ENCODE assay signal across 34 cellular contexts in genomic region chr13:45198924-45199323, GRCh38. TPM values are rescaled to one million over a fixed set of nuclear protein-coding genes. Genes with fewer than 3 reads are reported as not detected.
"Had no signal": no experiment of that assay in that cellular context is flagged by ENCODE, and none has a peak within 500 bp of the region (broad histone marks: within the 10 kb centered on the region; RNA-seq: fewer than 3 reads in every experiment).

No MANE protein-coding gene starts in this region.

- FAIRE-seq: small intestine had no signal

- H3K9me3 Mint-ChIP-seq: activated T-cell treated with anti-CD3 and anti-CD28 coated beads, Interleukin-2, amount 50 U/mL, for 72 hours; effector memory CD8-positive, alpha-beta T cell; immature natural killer cell; naive thymus-derived CD4-positive, alpha-beta T cell; stimulated activated effector memory CD8-positive, alpha-beta T cell treated with anti-CD3 and anti-CD28 coated beads, Interleukin-12 subunit alpha, Interleukin-12 subunit beta, amount 100 ng/mL, for 72 hours; stimulated activated naive CD8-positive, alpha-beta T cell treated with anti-CD3 and anti-CD28 coated beads, Interleukin-15, Interleukin-2, amounts not matched to agents 100 ng/mL and 50 ng/mL, for 24 hours; type B pancreatic cell had no signal

- H3K27ac ChIP-seq: body of pancreas, cardiac muscle cell, coronary artery, left lung, ovary, right lobe of liver, thoracic aorta, uterus had no signal

- H3K4me3 Mint-ChIP-seq: activated CD4-positive, alpha-beta T cell treated with anti-CD3 and anti-CD28 coated beads for 36 hours; activated naive CD8-positive, alpha-beta T cell; activated T-cell treated with anti-CD3 and anti-CD28 coated beads, Interleukin-2, amount 50 U/mL, for 72 hours; effector memory CD8-positive, alpha-beta T cell; immature natural killer cell; naive thymus-derived CD4-positive, alpha-beta T cell; stimulated activated effector memory CD8-positive, alpha-beta T cell treated with anti-CD3 and anti-CD28 coated beads, Interleukin-12 subunit alpha, Interleukin-12 subunit beta, amount 100 ng/mL, for 72 hours; stimulated activated naive CD8-positive, alpha-beta T cell treated with anti-CD3 and anti-CD28 coated beads, Interleukin-15, Interleukin-2, amounts not matched to agents 100 ng/mL and 50 ng/mL, for 24 hours; type B pancreatic cell had no signal

- H3K27ac Mint-ChIP-seq: activated T-cell treated with anti-CD3 and anti-CD28 coated beads, Interleukin-2, amount 50 U/mL, for 72 hours; naive thymus-derived CD4-positive, alpha-beta T cell; progenitor cell of endocrine pancreas; stimulated activated effector memory CD8-positive, alpha-beta T cell treated with anti-CD3 and anti-CD28 coated beads, Interleukin-12 subunit alpha, Interleukin-12 subunit beta, amount 100 ng/mL, for 72 hours; stimulated activated naive CD8-positive, alpha-beta T cell treated with anti-CD3 and anti-CD28 coated beads, Interleukin-15, Interleukin-2, amounts not matched to agents 100 ng/mL and 50 ng/mL, for 24 hours; type B pancreatic cell had no signal

- ATAC-seq: activated CD4-positive, alpha-beta T cell treated with anti-CD3 and anti-CD28 coated beads for 36 hours; activated T-cell treated with anti-CD3 and anti-CD28 coated beads, Interleukin-2, amount 50 U/mL, for 72 hours; body of pancreas; effector memory CD8-positive, alpha-beta T cell; left lung; naive thymus-derived CD4-positive, alpha-beta T cell; stimulated activated effector memory CD8-positive, alpha-beta T cell treated with anti-CD3 and anti-CD28 coated beads, Interleukin-12 subunit alpha, Interleukin-12 subunit beta, amount 100 ng/mL, for 72 hours had no signal

- H3K27me3 Mint-ChIP-seq: activated CD4-positive, alpha-beta T cell treated with anti-CD3 and anti-CD28 coated beads for 36 hours; activated naive CD8-positive, alpha-beta T cell; effector memory CD8-positive, alpha-beta T cell; naive thymus-derived CD4-positive, alpha-beta T cell; progenitor cell of endocrine pancreas; stimulated activated naive CD8-positive, alpha-beta T cell treated with anti-CD3 and anti-CD28 coated beads, Interleukin-15, Interleukin-2, amounts not matched to agents 100 ng/mL and 50 ng/mL, for 24 hours; type B pancreatic cell had no signal

- H3K4me1 ChIP-seq: uterus had no signal

- DNase-seq: activated CD4-positive, alpha-beta T cell treated with anti-CD3 and anti-CD28 coated beads for 36 hours; activated CD4-positive, alpha-beta T cell treated with anti-CD3 and anti-CD28 coated beads, Interleukin-2, amount 50 U/mL, for 4 hours; activated CD4-positive, CD25-positive, alpha-beta regulatory T cell; activated effector memory CD4-positive, alpha-beta T cell treated with Interleukin-2 at 50 U/mL for 16 hours; activated naive CD4-positive, alpha-beta T cell treated with Interleukin-2 at 50 U/mL for 16 hours; activated T-cell treated with anti-CD3 and anti-CD28 coated beads for 4 hours; activated T-cell treated with anti-CD3 and anti-CD28 coated beads, Interleukin-2, amount 50 U/mL, for 72 hours; anterior cingulate cortex; body of pancreas; cerebellar nuclear complex; dorsolateral prefrontal cortex; effector memory CD8-positive, alpha-beta T cell; erythroblast; foreskin fibroblast; heart left ventricle; immature natural killer cell; left lung; naive thymus-derived CD4-positive, alpha-beta T cell; ovary; right lobe of liver; small intestine; stimulated activated CD4-positive, alpha-beta T cell treated with anti-CD3 and anti-CD28 coated beads, Interleukin-4, amount 100 ng/mL, for 24 hours; uterus had no signal

- H3K36me3 ChIP-seq: cardiac muscle cell, heart left ventricle, left lung, ovary, right lobe of liver, thoracic aorta, uterus had no signal

- H3K27me3 ChIP-seq: body of pancreas, cardiac muscle cell, dorsolateral prefrontal cortex, heart left ventricle, left lung, ovary, right lobe of liver, uterus had no signal

- H3K4me3 ChIP-seq: body of pancreas, cardiac muscle cell, coronary artery, heart left ventricle, left lung, ovary, right lobe of liver, thoracic aorta, uterus had no signal

- H3K9me3 ChIP-seq: body of pancreas, heart left ventricle, left lung, ovary, right lobe of liver, thoracic aorta, uterus had no signal

RNA-seq across cellular contexts. Expression of gene KCTD4, which starts 1.9 kb away (rescaled TPM):
- total RNA-seq: activated CD4-positive, alpha-beta T cell treated with anti-CD3 and anti-CD28 coated beads for 36 hours; activated T-cell treated with anti-CD3 and anti-CD28 coated beads, Interleukin-2, amount 50 U/mL, for 72 hours; body of pancreas; cardiac muscle cell; kidney epithelial cell; left lung; lung microvascular endothelial cell; naive thymus-derived CD4-positive, alpha-beta T cell; ovary; progenitor cell of endocrine pancreas; right lobe of liver; subcutaneous adipose tissue; thoracic aorta; uterus had no signal
- polyA plus RNA-seq: cardiac muscle cell; naive thymus-derived CD4-positive, alpha-beta T cell; ovary had no signal
